In the genomic region with DNA sequence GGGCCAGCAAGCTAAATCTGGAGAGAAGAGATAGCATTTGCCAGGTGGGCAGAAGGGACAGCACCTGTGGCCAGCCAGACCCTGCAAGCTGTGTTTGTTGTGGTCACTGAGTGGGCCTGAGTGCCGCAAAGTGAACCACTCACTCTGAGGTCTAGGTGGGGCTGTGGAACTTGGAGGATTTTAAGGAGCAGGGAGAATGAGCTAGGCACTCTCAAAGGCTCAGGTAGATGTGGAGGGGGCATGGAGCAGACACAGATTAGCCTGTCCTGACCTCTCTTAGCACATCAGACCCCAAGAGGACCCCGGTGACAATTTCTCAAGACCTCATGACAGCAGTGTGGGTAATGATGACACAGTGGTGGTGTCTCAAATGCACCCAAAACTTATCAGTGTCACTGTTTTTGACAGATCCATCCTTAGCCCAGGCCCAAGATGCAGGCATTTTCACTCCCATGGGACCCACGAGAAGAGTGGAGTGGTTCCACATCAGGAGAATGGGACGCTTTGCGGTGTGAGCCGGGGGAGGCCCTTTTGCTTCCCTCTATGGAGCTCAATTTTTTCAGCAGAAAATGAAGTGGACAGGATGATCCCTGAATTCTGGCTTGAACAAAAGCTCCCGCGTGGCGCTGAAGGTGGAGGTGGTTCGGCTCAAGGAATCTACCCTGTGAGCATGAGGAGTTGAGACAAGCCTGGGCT, we compare ENCODE assay signal across 11 cellular contexts. TPM values are rescaled to one million over a fixed set of nuclear protein-coding genes. Genes with fewer than 3 reads are reported as not detected.
DNase-seq lines count a peak whose midpoint lies in the region; ATAC-seq and TF ChIP-seq lines count a peak whose summit lies in the region.
"Had no signal": no experiment of that assay in that cellular context is flagged by ENCODE, and none has a peak within 500 bp of the region (broad histone marks: within the 10 kb centered on the region; RNA-seq: fewer than 3 reads in every experiment).

No MANE protein-coding gene starts in this region.

- H3K9me3 Mint-ChIP-seq in T-helper 2 cell treated with Interferon-gamma antibody and Interleukin-4, amounts not matched to agents 5 μg/mL and 100 μg/mL, for 36 hours: no peaks in the 10 kb centered on the region
- no peaks in the 10 kb centered on the region for H3K9me3 Mint-ChIP-seq in stimulated activated memory B cell treated with anti-CD40 and anti-IgM and Interleukin-4, amounts not matched to agents 10 μg/mL and 1 μg/mL and 100 μg/mL, for 72 hours
- H3K9me3 Mint-ChIP-seq: WTC11 had no signal

- TF ChIP-seq POLR2A in Peyer's patch (IDR thresholded peaks at IDR 0.05): no peak

- H3K4me3 ChIP-seq in Peyer's patch: peak overlapping the region in 3 of 4 donors; percentile 2 to 20 (median 2)
- H3K4me3 ChIP-seq in fibroblast of the aortic adventitia (ENCODE audit: low read depth, low read length): peak overlapping the region; percentile 22
- H3K4me3 ChIP-seq: GM23248 had no signal

- H3K27me3 Mint-ChIP-seq in T-helper 2 cell treated with Interferon-gamma antibody and Interleukin-4, amounts not matched to agents 5 μg/mL and 100 μg/mL, for 36 hours (ENCODE audit: low read depth): peaks cover 62% of the 10 kb centered on the region
- peaks cover 16% of the 10 kb centered on the region for H3K27me3 Mint-ChIP-seq in stimulated activated memory B cell treated with anti-CD40 and anti-IgM and Interleukin-4, amounts not matched to agents 10 μg/mL and 1 μg/mL and 100 μg/mL, for 72 hours

- H3K4me3 Mint-ChIP-seq in T-helper 2 cell treated with Interferon-gamma antibody and Interleukin-4, amounts not matched to agents 5 μg/mL and 100 μg/mL, for 36 hours: peak overlapping the region; percentile 46
- H3K4me3 Mint-ChIP-seq in stimulated activated memory B cell treated with anti-CD40 and anti-IgM and Interleukin-4, amounts not matched to agents 10 μg/mL and 1 μg/mL and 100 μg/mL, for 72 hours: peak overlapping the region; percentile 62
- H3K4me3 Mint-ChIP-seq: WTC11 had no signal

- TF ChIP-seq CTCF in Peyer's patch (IDR thresholded peaks at IDR 0.05): no peak
- TF ChIP-seq CTCF in fibroblast of the aortic adventitia (IDR thresholded peaks at IDR 0.05; ENCODE audit: insufficient read depth, low read length): no peak

- peaks cover 0 to 22% (median 6%) of the 10 kb centered on the region in 4 donors for H3K4me1 ChIP-seq in Peyer's patch

- DNase-seq in T-helper 2 cell treated with Interferon-gamma antibody and Interleukin-4, amounts not matched to agents 5 μg/mL and 100 μg/mL, for 36 hours (ENCODE audit: low spot score): no peak
- DNase-seq in T-helper 2 cell (no peak), Peyer's patch (no peak), fibroblast of the aortic adventitia (ENCODE audit: low read depth) (no peak), head of caudate nucleus (no peak), substantia nigra (lab: John Stamatoyannopoulos, UW) (no peak)
- DNase-seq: NCI-H526 treated with DMSO at 0.1 percent for 48 hours had no signal

- peak overlapping the region in 1 of 4 donors; percentile 15 for H3K27ac ChIP-seq in Peyer's patch
- H3K27ac ChIP-seq in substantia nigra (ENCODE audit: low read depth, low read length, poor library complexity, severe bottlenecking): no peak overlapping the region
- H3K27ac ChIP-seq: GM23248 had no signal

- peak; percentile 6 for ATAC-seq in stimulated activated memory B cell treated with anti-CD40 and anti-IgM and Interleukin-4, amounts not matched to agents 10 μg/mL and 1 μg/mL and 100 μg/mL, for 72 hours
- ATAC-seq in GM21619 (IDR thresholded peaks at IDR 0.05; ENCODE audit: unreplicated experiment): no peak

- peaks cover 30% of the 10 kb centered on the region for H3K4me1 Mint-ChIP-seq in T-helper 2 cell treated with Interferon-gamma antibody and Interleukin-4, amounts not matched to agents 5 μg/mL and 100 μg/mL, for 36 hours (ENCODE audit: low read depth)
- peaks cover 29% of the 10 kb centered on the region for H3K4me1 Mint-ChIP-seq in stimulated activated memory B cell treated with anti-CD40 and anti-IgM and Interleukin-4, amounts not matched to agents 10 μg/mL and 1 μg/mL and 100 μg/mL, for 72 hours

- no peaks in the 10 kb centered on the region for H3K36me3 Mint-ChIP-seq in T-helper 2 cell treated with Interferon-gamma antibody and Interleukin-4, amounts not matched to agents 5 μg/mL and 100 μg/mL, for 36 hours (ENCODE audit: low read depth)
- H3K36me3 Mint-ChIP-seq in stimulated activated memory B cell treated with anti-CD40 and anti-IgM and Interleukin-4, amounts not matched to agents 10 μg/mL and 1 μg/mL and 100 μg/mL, for 72 hours: no peaks in the 10 kb centered on the region
- H3K36me3 Mint-ChIP-seq: WTC11 had no signal

- no peaks in the 10 kb centered on the region for H3K27me3 ChIP-seq in Peyer's patch

- intact Hi-C loops in head of caudate nucleus (cut with DNase I): no loop called here

- H3K27ac Mint-ChIP-seq in T-helper 2 cell treated with Interferon-gamma antibody and Interleukin-4, amounts not matched to agents 5 μg/mL and 100 μg/mL, for 36 hours: no peak overlapping the region
- peak overlapping the region; percentile 74 for H3K27ac Mint-ChIP-seq in stimulated activated memory B cell treated with anti-CD40 and anti-IgM and Interleukin-4, amounts not matched to agents 10 μg/mL and 1 μg/mL and 100 μg/mL, for 72 hours

- no peaks in the 10 kb centered on the region for H3K9me3 ChIP-seq in Peyer's patch

- no peaks in the 10 kb centered on the region for H3K36me3 ChIP-seq in Peyer's patch

RNA-seq across cellular contexts. Expression of a gene that starts 43.8 kb away (rescaled TPM):
- total RNA-seq in Peyer's patch: 100 to 1,000 TPM; 130 to 176 (median 140) TPM
- total RNA-seq in fibroblast of the aortic adventitia (ENCODE audit: low replicate concordance): 10.3 and 12.3 TPM in 2 replicates
